ENCODE assay signal across 26 cellular contexts in genomic region chr22:16131918-16132317, GRCh38.
"Had no signal": no experiment of that assay in that cellular context is flagged by ENCODE, and none has a peak within 500 bp of the region (broad histone marks: within the 10 kb centered on the region; RNA-seq: fewer than 3 reads in every experiment).

No MANE protein-coding gene starts in this region.

- ATAC-seq: mucosa of descending colon; naive thymus-derived CD4-positive, alpha-beta T cell; natural killer cell treated with Interleukin-12 subunit alpha and Interleukin-12 subunit beta and Interleukin-15 and Interleukin-18, amount 100 ng/mL, for 72 hours; pancreas; right cardiac atrium; sciatic nerve; stimulated activated naive B cell treated with anti-CD40 and anti-IgM and Interleukin-4, amounts not matched to agents 10 μg/mL and 1 μg/mL and 100 μg/mL, for 72 hours; stimulated activated naive CD8-positive, alpha-beta T cell treated with anti-CD3 and anti-CD28 coated beads, Interleukin-15, Interleukin-2, amounts not matched to agents 100 U/mL and 50 U/mL, for 24 hours; upper lobe of right lung had no signal

- FAIRE-seq: islet of Langerhans, pancreas, urothelium cell line had no signal

- H3K27me3 ChIP-seq: pancreas, stomach, testis, thyroid gland, upper lobe of right lung had no signal

- H3K36me3 ChIP-seq: left ventricle myocardium inferior, pancreas, prostate gland, stomach, thyroid gland, upper lobe of right lung had no signal

- H3K4me3 ChIP-seq: left ventricle myocardium inferior, mucosa of descending colon, pancreas, prostate gland, skin epidermis, stomach, testis, thyroid gland, upper lobe of right lung had no signal

- H3K9me3 ChIP-seq: left ventricle myocardium inferior, pancreas, prostate gland, testis, thyroid gland, upper lobe of right lung had no signal

- H3K27ac ChIP-seq: left ventricle myocardium inferior, pancreas, prostate gland, skin epidermis, stomach, testis, thyroid gland, upper lobe of right lung had no signal

- DNase-seq: hypothalamus; immature natural killer cell; left ventricle myocardium inferior; midbrain; mucosa of descending colon; naive thymus-derived CD4-positive, alpha-beta T cell; retina; right cardiac atrium; stimulated activated CD4-positive, alpha-beta T cell treated with anti-CD3 and anti-CD28 coated beads, Interleukin-12 subunit alpha, Interleukin-12 subunit beta, amount 100 ng/mL, for 4 hours; stimulated activated CD4-positive, alpha-beta T cell treated with anti-CD3 and anti-CD28 coated beads, Interleukin-15, amount 100 ng/mL, for 24 hours; stimulated activated CD4-positive, alpha-beta T cell treated with anti-CD3 and anti-CD28 coated beads, Interleukin-2, amount 100 ng/mL, for 24 hours; stimulated activated CD4-positive, alpha-beta T cell treated with anti-CD3 and anti-CD28 coated beads, Interleukin-4, amount 100 ng/mL, for 1 hour; stimulated activated naive B cell treated with anti-CD40 and anti-IgM and Interleukin-4, amounts not matched to agents 10 μg/mL and 1 μg/mL and 100 μg/mL, for 72 hours; stimulated activated naive CD8-positive, alpha-beta T cell treated with anti-CD3 and anti-CD28 coated beads, Interleukin-15, Interleukin-2, amounts not matched to agents 100 U/mL and 50 U/mL, for 24 hours; stomach; testis; thyroid gland; trophoblast cell; upper lobe of right lung had no signal

- H3K4me1 ChIP-seq: left ventricle myocardium inferior, pancreas, prostate gland, stomach, testis, thyroid gland, upper lobe of right lung had no signal
